In genomic region chr4:119231517-119231916, GRCh38 we compare ENCODE assay signal across 19 cellular contexts.
"Had no signal": no experiment of that assay in that cellular context is flagged by ENCODE, and none has a peak within 500 bp of the region (broad histone marks: within the 10 kb centered on the region; RNA-seq: fewer than 3 reads in every experiment).

No MANE protein-coding gene starts in this region.

- H3K9me3 Mint-ChIP-seq: activated naive CD8-positive, alpha-beta T cell treated with anti-CD3 and anti-CD28 coated beads, Interleukin-2, amount 10 ng/mL, durations not matched to agents 7 days and 5 days; WTC11 had no signal

- H3K4me3 ChIP-seq: breast epithelium, colonic mucosa, prostate gland, spleen, upper lobe of left lung had no signal

- H3K4me1 ChIP-seq: breast epithelium, colonic mucosa, prostate gland had no signal

- H3K27ac Mint-ChIP-seq: activated naive CD8-positive, alpha-beta T cell treated with anti-CD3 and anti-CD28 coated beads, Interleukin-2, amount 10 ng/mL, durations not matched to agents 7 days and 5 days had no signal

- H3K4me3 Mint-ChIP-seq: activated naive CD8-positive, alpha-beta T cell treated with anti-CD3 and anti-CD28 coated beads, Interleukin-2, amount 10 ng/mL, durations not matched to agents 7 days and 5 days; activated T-cell treated with anti-CD3 and anti-CD28 coated beads, Interleukin-2, amount 50 U/mL, for 24 hours; naive thymus-derived CD8-positive, alpha-beta T cell; WTC11 had no signal

- ATAC-seq: naive thymus-derived CD8-positive, alpha-beta T cell; WTC11 had no signal

- H3K27me3 ChIP-seq: breast epithelium, colonic mucosa, spleen, upper lobe of left lung had no signal

- DNase-seq: activated CD4-positive, alpha-beta T cell treated with anti-CD3 and anti-CD28 coated beads, Interleukin-2, amount 50 U/mL, for 4 hours; activated CD8-positive, alpha-beta memory T cell treated with anti-CD3 and anti-CD28 coated beads for 24 hours; activated CD8-positive, alpha-beta memory T cell treated with anti-CD3 and anti-CD28 coated beads, Interleukin-2, amount 50 U/mL, for 4 hours; activated naive CD4-positive, alpha-beta T cell treated with Interleukin-2 at 50 U/mL for 16 hours; activated naive CD8-positive, alpha-beta T cell treated with anti-CD3 and anti-CD28 coated beads, Interleukin-2, amount 10 ng/mL, durations not matched to agents 7 days and 5 days; activated T-cell treated with anti-CD3 and anti-CD28 coated beads, Interleukin-2, amount 50 U/mL, for 24 hours; amniotic stem cell; colonic mucosa; foreskin fibroblast; kidney glomerular epithelial cell; naive thymus-derived CD8-positive, alpha-beta T cell; spleen; stimulated activated CD4-positive, alpha-beta T cell treated with anti-CD3 and anti-CD28 coated beads, Interleukin-4, amount 100 ng/mL, for 1 hour; stimulated activated naive CD4-positive, alpha-beta T cell; T-helper 1 cell; upper lobe of left lung had no signal

- H3K36me3 ChIP-seq: breast epithelium, colonic mucosa, prostate gland had no signal

- H3K27ac ChIP-seq: colonic mucosa, prostate gland, spleen, upper lobe of left lung had no signal

- H3K27me3 Mint-ChIP-seq: activated naive CD8-positive, alpha-beta T cell treated with anti-CD3 and anti-CD28 coated beads, Interleukin-2, amount 10 ng/mL, durations not matched to agents 7 days and 5 days; activated T-cell treated with anti-CD3 and anti-CD28 coated beads, Interleukin-2, amount 50 U/mL, for 24 hours; naive thymus-derived CD8-positive, alpha-beta T cell had no signal

- H3K9me3 ChIP-seq: breast epithelium, colonic mucosa, prostate gland, spleen, upper lobe of left lung had no signal
